Comparison of ENCODE assay signal across 29 cellular contexts in the genomic region with DNA sequence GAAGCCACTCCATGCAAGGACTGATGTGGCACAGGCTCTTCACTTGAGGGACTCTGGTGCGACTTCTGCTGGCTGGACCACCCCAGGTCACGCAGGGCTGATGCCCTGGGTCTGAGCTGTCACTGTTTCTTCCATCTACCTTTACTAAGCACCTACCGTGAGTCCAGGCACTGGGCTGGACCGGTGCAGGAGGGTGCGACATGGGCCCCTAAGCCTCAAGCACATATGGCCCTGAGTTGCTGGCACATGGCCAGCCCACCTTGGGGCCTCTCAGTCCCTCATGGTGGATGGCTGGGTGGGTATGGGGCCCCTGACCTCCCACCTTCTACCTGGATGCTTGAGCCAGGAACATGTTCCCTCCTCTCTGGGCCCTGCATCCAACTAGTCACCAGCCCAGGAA.
"Had no signal": no experiment of that assay in that cellular context is flagged by ENCODE, and none has a peak within 500 bp of the region (broad histone marks: within the 10 kb centered on the region; RNA-seq: fewer than 3 reads in every experiment).

No MANE protein-coding gene starts in this region.

- H3K4me3 ChIP-seq: left lung, lung, neural progenitor cell, pancreas, prostate gland, skin epidermis, stomach, testis, thyroid gland, transverse colon, upper lobe of left lung, vagina had no signal

- H3K4me3 Mint-ChIP-seq: mesothelial cell of epicardium; naive B cell; natural killer cell; nephron progenitor cell; stimulated activated naive B cell treated with anti-CD40 and anti-IgM and Interleukin-4, amounts not matched to agents 10 μg/mL and 1 μg/mL and 100 μg/mL, for 72 hours had no signal

- H3K27ac ChIP-seq: left lung, neural progenitor cell, pancreas, prostate gland, skin epidermis, stomach, testis, thyroid gland, transverse colon, upper lobe of left lung, vagina had no signal

- H3K36me3 ChIP-seq: left lung, neural progenitor cell, pancreas, prostate gland, stomach, thyroid gland, transverse colon, upper lobe of left lung, vagina had no signal

- H3K4me2 ChIP-seq: neural progenitor cell had no signal

- H3K9ac ChIP-seq: neural progenitor cell had no signal

- H3K9me3 Mint-ChIP-seq: mesothelial cell of epicardium; naive B cell; natural killer cell; nephron progenitor cell; neural progenitor cell; stimulated activated naive B cell treated with anti-CD40 and anti-IgM and Interleukin-4, amounts not matched to agents 10 μg/mL and 1 μg/mL and 100 μg/mL, for 72 hours had no signal

- ATAC-seq: left colon; left lung; natural killer cell; pancreas; right cardiac atrium; sciatic nerve; stimulated activated naive B cell treated with anti-CD40 and anti-IgM and Interleukin-4, amounts not matched to agents 10 μg/mL and 1 μg/mL and 100 μg/mL, for 72 hours; stimulated activated naive CD8-positive, alpha-beta T cell treated with anti-CD3 and anti-CD28 coated beads, Interleukin-15, Interleukin-2, amounts not matched to agents 100 U/mL and 50 U/mL, for 24 hours had no signal

- H3K27ac Mint-ChIP-seq: mesothelial cell of epicardium; naive B cell; natural killer cell; nephron progenitor cell; stimulated activated naive B cell treated with anti-CD40 and anti-IgM and Interleukin-4, amounts not matched to agents 10 μg/mL and 1 μg/mL and 100 μg/mL, for 72 hours had no signal

- H3K9me3 ChIP-seq: left lung, pancreas, prostate gland, stomach, testis, thyroid gland, transverse colon, upper lobe of left lung, vagina had no signal

- H3K27me3 ChIP-seq: neural progenitor cell, pancreas, stomach, testis, thyroid gland, transverse colon, upper lobe of left lung, vagina had no signal

- H3K36me3 Mint-ChIP-seq: mesothelial cell of epicardium; naive B cell; natural killer cell; neural progenitor cell; stimulated activated naive B cell treated with anti-CD40 and anti-IgM and Interleukin-4, amounts not matched to agents 10 μg/mL and 1 μg/mL and 100 μg/mL, for 72 hours had no signal

- H3K4me1 ChIP-seq: left lung, neural progenitor cell, pancreas, prostate gland, stomach, testis, transverse colon had no signal

- H3K4me1 Mint-ChIP-seq: mesothelial cell of epicardium, naive B cell, natural killer cell had no signal

- DNase-seq: hippocampal formation; left colon; left lung; mesendoderm; naive B cell; natural killer cell; nephron progenitor cell; pancreas; posterior cingulate gyrus; retina; right cardiac atrium; stimulated activated CD4-positive, alpha-beta T cell treated with anti-CD3 and anti-CD28 coated beads, Interleukin-12 subunit alpha, Interleukin-12 subunit beta, amount 100 ng/mL, for 4 hours; stimulated activated CD4-positive, alpha-beta T cell treated with anti-CD3 and anti-CD28 coated beads, Interleukin-15, amount 100 ng/mL, for 24 hours; stimulated activated CD4-positive, alpha-beta T cell treated with anti-CD3 and anti-CD28 coated beads, Interleukin-2, amount 100 ng/mL, for 24 hours; stimulated activated CD4-positive, alpha-beta T cell treated with anti-CD3 and anti-CD28 coated beads, Interleukin-4, amount 100 ng/mL, for 1 hour; stimulated activated naive B cell treated with anti-CD40 and anti-IgM and Interleukin-4, amounts not matched to agents 10 μg/mL and 1 μg/mL and 100 μg/mL, for 72 hours; stimulated activated naive CD8-positive, alpha-beta T cell treated with anti-CD3 and anti-CD28 coated beads, Interleukin-15, Interleukin-2, amounts not matched to agents 100 U/mL and 50 U/mL, for 24 hours; stomach; testis; thyroid gland; transverse colon; upper lobe of left lung had no signal

- H2AFZ ChIP-seq: neural progenitor cell had no signal
